11 cellular contexts compared by ENCODE assay signal in genomic region chr19:12000152-12000981, GRCh38. TPM values are rescaled to one million over a fixed set of nuclear protein-coding genes. Genes with fewer than 3 reads are reported as not detected.
DNase-seq lines count a peak whose midpoint lies in the region; ATAC-seq and TF ChIP-seq lines count a peak whose summit lies in the region.
"Had no signal": no experiment of that assay in that cellular context is flagged by ENCODE, and none has a peak within 500 bp of the region (broad histone marks: within the 10 kb centered on the region; RNA-seq: fewer than 3 reads in every experiment).

No MANE protein-coding gene starts in this region.

- no peaks in the 10 kb centered on the region for H3K27me3 Mint-ChIP-seq in activated CD4-positive, alpha-beta memory T cell treated with anti-CD3 and anti-CD28 coated beads, Interleukin-2, amount 10 ng/mL, durations not matched to agents 7 days and 5 days

- WGBS in lower leg skin, 2 donors: 75 to 80% methylated on average over 9 of the region's 9 CpGs

- peak overlapping the region; percentile 67 for H3K27ac Mint-ChIP-seq in activated CD4-positive, alpha-beta memory T cell treated with anti-CD3 and anti-CD28 coated beads, Interleukin-2, amount 10 ng/mL, durations not matched to agents 7 days and 5 days

- POLR2A ChIA-PET in activated CD4-positive, alpha-beta memory T cell treated with anti-CD3 and anti-CD28 coated beads, Interleukin-2, amount 10 ng/mL, durations not matched to agents 7 days and 5 days (lab: Charles Lee): interaction anchor here (1.3 to 1.5 kb wide), 2 partner anchors 12 to 77 kb away, joined by 4 to 6 read pairs; no protein-coding TSS in a partner anchor

- H3K4me3 Mint-ChIP-seq in activated CD4-positive, alpha-beta memory T cell treated with anti-CD3 and anti-CD28 coated beads, Interleukin-2, amount 10 ng/mL, durations not matched to agents 7 days and 5 days: no peak overlapping the region

- peak; percentile 66 for ATAC-seq in GM21737 (IDR thresholded peaks at IDR 0.05; ENCODE audit: unreplicated experiment)
- no peak for ATAC-seq in left lobe of liver
- ATAC-seq in HG02571 (IDR thresholded peaks at IDR 0.05; ENCODE audit: unreplicated experiment): no peak
- ATAC-seq in left cardiac atrium: no peak
- ATAC-seq: A549, left ventricle myocardium superior had no signal

- peaks cover 44% of the 10 kb centered on the region for H3K36me3 Mint-ChIP-seq in activated CD4-positive, alpha-beta memory T cell treated with anti-CD3 and anti-CD28 coated beads, Interleukin-2, amount 10 ng/mL, durations not matched to agents 7 days and 5 days (ENCODE audit: low read depth)

- DNase-seq in activated CD4-positive, alpha-beta T cell treated with anti-CD3 and anti-CD28 coated beads for 48 hours: peak; percentile 35
- no peak for DNase-seq in activated CD4-positive, alpha-beta T cell treated with anti-CD3 and anti-CD28 coated beads, Interleukin-2, amount 50 U/mL, for 4 hours
- no peak for DNase-seq in activated CD4-positive, alpha-beta memory T cell treated with anti-CD3 and anti-CD28 coated beads, Interleukin-2, amount 10 ng/mL, durations not matched to agents 7 days and 5 days
- DNase-seq in left lobe of liver (ENCODE audit: low spot score) (peak; percentile 6), lower leg skin (ENCODE audit: low spot score in 2 of 2) (no peak), left cardiac atrium (no peak)
- DNase-seq: caudate nucleus, left ventricle myocardium superior had no signal

- peaks cover 18% of the 10 kb centered on the region for H3K4me1 Mint-ChIP-seq in activated CD4-positive, alpha-beta memory T cell treated with anti-CD3 and anti-CD28 coated beads, Interleukin-2, amount 10 ng/mL, durations not matched to agents 7 days and 5 days

- TF ChIP-seq CTCF in lower leg skin (IDR thresholded peaks at IDR 0.05): no peak

- CTCF ChIA-PET in activated CD4-positive, alpha-beta memory T cell treated with anti-CD3 and anti-CD28 coated beads, Interleukin-2, amount 10 ng/mL, durations not matched to agents 7 days and 5 days (lab: Charles Lee): interaction anchor here (1.1 to 1.5 kb wide), 2 partner anchors 12 to 77 kb away, joined by 4 to 10 read pairs; no protein-coding TSS in a partner anchor

- H3K4me3 ChIP-seq in lower leg skin (ENCODE audit: low read depth, poor library complexity, severe bottlenecking): no peak overlapping the region
- H3K4me3 ChIP-seq: A549 had no signal

- peaks cover 16% of the 10 kb centered on the region for H3K9me3 Mint-ChIP-seq in activated CD4-positive, alpha-beta memory T cell treated with anti-CD3 and anti-CD28 coated beads, Interleukin-2, amount 10 ng/mL, durations not matched to agents 7 days and 5 days

- intact Hi-C loops in lower leg skin (cut with DNase I; ENCODE audit: low total_unique reads) (no loop called here), left cardiac atrium (cut with DNase I) (no loop called here)

- TF ChIP-seq POLR2A in lower leg skin (IDR thresholded peaks at IDR 0.05): no peak

RNA-seq across cellular contexts. Expression of gene ZNF433, which starts 35.1 kb away (rescaled TPM):
- under 1 TPM in 1 of 2 experiments, not detected in 1; 0.25 TPM for total RNA-seq in activated CD4-positive, alpha-beta memory T cell treated with anti-CD3 and anti-CD28 coated beads, Interleukin-2, amount 10 ng/mL, durations not matched to agents 7 days and 5 days
- total RNA-seq in left lobe of liver: 2.7 TPM
- total RNA-seq in lower leg skin: 10 to 100 TPM in 2 of 4 donors, 1 to 10 TPM in 2; 8.8 to 13.9 (median 10.1) TPM
- total RNA-seq in left cardiac atrium: 1 to 10 TPM; 2.9 to 4.0 TPM

RNA-seq across cellular contexts. Expression of gene ZNF763, which starts 35.5 kb away (rescaled TPM):
- 1 to 10 TPM; 1.4 to 2.2 TPM for total RNA-seq in activated CD4-positive, alpha-beta memory T cell treated with anti-CD3 and anti-CD28 coated beads, Interleukin-2, amount 10 ng/mL, durations not matched to agents 7 days and 5 days
- total RNA-seq in left lobe of liver (0.25 TPM), lower leg skin (1 to 10 TPM; 1.9 to 7.8 (median 4.3) TPM), left cardiac atrium (1 to 10 TPM; 1.5 to 3.4 TPM)

RNA-seq across cellular contexts. Expression of gene ZNF878, which starts 52.4 kb away (rescaled TPM):
- under 1 TPM; 0.15 to 0.28 TPM for total RNA-seq in activated CD4-positive, alpha-beta memory T cell treated with anti-CD3 and anti-CD28 coated beads, Interleukin-2, amount 10 ng/mL, durations not matched to agents 7 days and 5 days
- total RNA-seq in left lobe of liver (0.10 TPM), lower leg skin (under 1 TPM in 1 of 4 donors, not detected in 3; 0.29 TPM), left cardiac atrium (under 1 TPM; 0.29 to 0.73 TPM)

Comparison
In these comparisons a context has a peak if more than half of its experiments do, and no peak if none do; other contexts are left out.
1. DNase-seq: peak in activated CD4-positive, alpha-beta T cell treated with anti-CD3 and anti-CD28 coated beads for 48 hours (single experiment) and left lobe of liver (single experiment); none in activated CD4-positive, alpha-beta T cell treated with anti-CD3 and anti-CD28 coated beads, Interleukin-2, amount 50 U/mL, for 4 hours (0 of 2), activated CD4-positive, alpha-beta memory T cell treated with anti-CD3 and anti-CD28 coated beads, Interleukin-2, amount 10 ng/mL, durations not matched to agents 7 days and 5 days (single experiment), lower leg skin (0 of 2) and left cardiac atrium (single experiment).